Comparison of ENCODE assay signal across 8 cellular contexts in genomic region chr10:104268691-104269645, GRCh38. TPM values are rescaled to one million over a fixed set of nuclear protein-coding genes. Genes with fewer than 3 reads are reported as not detected.
DNase-seq lines count a peak whose midpoint lies in the region; ATAC-seq and TF ChIP-seq lines count a peak whose summit lies in the region.

GSTO2 (plus strand) TSS chr10:104269184; CDS start chr10:104274916, 5,732 bp downstream.

- peak within 1 kb of the TSS; percentile 84 to 94 (median 90) for H3K27ac ChIP-seq in esophagus muscularis mucosa (replicated peaks in 1 of 4)
- H3K27ac ChIP-seq in muscle layer of duodenum (ENCODE audit: low read length) = peak within 1 kb of the TSS; percentile 95

- peak within 1 kb of the TSS; percentile 86 to 88 for H3K4me3 Mint-ChIP-seq in activated T-cell treated with anti-CD3 and anti-CD28 coated beads, Interleukin-2, amount 50 U/mL, for 72 hours

- TF ChIP-seq RAD21 in Ishikawa (IDR thresholded peaks at IDR 0.05; ENCODE audit: low read depth) = no peak

- peak within 1 kb of the TSS; percentile 69 to 93 (median 84) for H3K4me3 ChIP-seq in esophagus muscularis mucosa
- H3K4me3 ChIP-seq in muscle layer of duodenum (ENCODE audit: low read depth in 1 of 2, low read length in 2 of 2) = peak within 1 kb of the TSS; percentile 85 to 97

- peak; percentile 74 for TF ChIP-seq POLR2A in esophagus muscularis mucosa (IDR thresholded peaks at IDR 0.05; ENCODE audit: low read depth)

- H3K9me3 ChIP-seq in esophagus muscularis mucosa = no peaks in the 10 kb centered on the region
- no peaks in the 10 kb centered on the region for H3K9me3 ChIP-seq in muscle layer of duodenum (ENCODE audit: control insufficient read depth in 1 of 2, low read length in 2 of 2)

- no peaks in the 10 kb centered on the region for H3K27me3 Mint-ChIP-seq in activated T-cell treated with anti-CD3 and anti-CD28 coated beads, Interleukin-2, amount 50 U/mL, for 72 hours (ENCODE audit: low read depth)

- peaks cover 13 to 35% of the 10 kb centered on the region in 2 donors for H3K36me3 Mint-ChIP-seq in activated T-cell treated with anti-CD3 and anti-CD28 coated beads, Interleukin-2, amount 50 U/mL, for 72 hours (ENCODE audit: insufficient read depth in 2 of 2)

- H3K27ac Mint-ChIP-seq in activated T-cell treated with anti-CD3 and anti-CD28 coated beads, Interleukin-2, amount 50 U/mL, for 72 hours = peak within 1 kb of the TSS; percentile 93

- H3K27me3 ChIP-seq in esophagus muscularis mucosa = no peaks in the 10 kb centered on the region
- H3K27me3 ChIP-seq in muscle layer of duodenum (ENCODE audit: low read depth, low read length) = no peaks in the 10 kb centered on the region

- intact Hi-C loops in esophagus muscularis mucosa (cut with DNase I) = loop anchor here (5.0 kb wide), 1 partner anchor 147 kb away; the partner anchor contains the start of gene SFR1

- no peak for TF ChIP-seq EP300 in Ishikawa (IDR thresholded peaks at IDR 0.05; ENCODE audit: borderline replicate concordance)
- no peak for TF ChIP-seq EP300 in esophagus muscularis mucosa (IDR thresholded peaks at IDR 0.05)

- 4% methylated on average over 36 of the region's 60 CpGs for WGBS in esophagus muscularis mucosa

- no peaks in the 10 kb centered on the region for H3K9me3 Mint-ChIP-seq in activated T-cell treated with anti-CD3 and anti-CD28 coated beads, Interleukin-2, amount 50 U/mL, for 72 hours

- H3K36me3 ChIP-seq in esophagus muscularis mucosa (peaks cover 17 to 47% (median 41%) of the 10 kb centered on the region in 4 donors), muscle layer of duodenum (ENCODE audit: control insufficient read depth in 1 of 2, insufficient read depth in 2 of 2, low read length in 2 of 2) (peaks cover 20 to 43% of the 10 kb centered on the region in 2 donors)

- H3K4me1 Mint-ChIP-seq in activated T-cell treated with anti-CD3 and anti-CD28 coated beads, Interleukin-2, amount 50 U/mL, for 72 hours (ENCODE audit: low read depth) = peaks cover 43% of the 10 kb centered on the region

- peak in 1 of 3 experiments; percentile 5 for TF ChIP-seq CTCF in esophagus muscularis mucosa (IDR thresholded peaks at IDR 0.05)

- peak; percentile 99 for ATAC-seq in GM21528 (IDR thresholded peaks at IDR 0.05; ENCODE audit: low FRiP score, unreplicated experiment)
- peak; percentile 88 for ATAC-seq in activated T-cell treated with anti-CD3 and anti-CD28 coated beads, Interleukin-2, amount 50 U/mL, for 72 hours (replicated peaks in 1 of 2)

- DNase-seq in D341Med (ENCODE audit: low spot score) = peak; percentile 60
- peak; percentile 83 for DNase-seq in OCI-M2 (lab: John Stamatoyannopoulos, UW; ENCODE audit: unreplicated experiment)
- peak; percentile 98 to 99 for DNase-seq in activated T-cell treated with anti-CD3 and anti-CD28 coated beads, Interleukin-2, amount 50 U/mL, for 72 hours
- DNase-seq in esophagus muscularis mucosa (ENCODE audit: extremely low spot score) = peak; percentile 99
- DNase-seq in stimulated activated CD8-positive, alpha-beta memory T cell treated with anti-CD3 and anti-CD28 coated beads, Interleukin-7, amount 100 ng/mL, for 24 hours (ENCODE audit: low read depth) = peak; percentile 97

- H3K4me1 ChIP-seq in esophagus muscularis mucosa (peaks cover 9 to 21% (median 17%) of the 10 kb centered on the region in 4 donors), muscle layer of duodenum (ENCODE audit: control insufficient read depth in 1 of 2, insufficient read depth in 2 of 2, low read length in 2 of 2) (peaks cover 10 to 20% of the 10 kb centered on the region in 2 donors)

TF ChIP-seq in Ishikawa, 13 proteins besides CTCF, POLR2A, EP300 and RAD21:
- TF ChIP-seq REST (IDR thresholded peaks at IDR 0.05; ENCODE audit: low read depth) = no peak
- TF ChIP-seq EGR1 (IDR thresholded peaks at IDR 0.05) = no peak
- TF ChIP-seq CREB1 (IDR thresholded peaks at IDR 0.05; ENCODE audit: low read depth) = peak; percentile 91
- TF ChIP-seq YY1 (IDR thresholded peaks at IDR 0.05; ENCODE audit: low read depth) = no peak
- TF ChIP-seq CEBPB (IDR thresholded peaks at IDR 0.05) = no peak
- TF ChIP-seq TEAD4 (IDR thresholded peaks at IDR 0.05) = peak; percentile 12; the same call in 1 of the 2 replicates
- no peak for TF ChIP-seq ZBTB7A (IDR thresholded peaks at IDR 0.05; ENCODE audit: low read depth)
- TF ChIP-seq MAX (IDR thresholded peaks at IDR 0.05) = peak; percentile 53
- 0 out of 2 replicates have a peak, but pooled peaks have one; percentile 9 for TF ChIP-seq FOXM1 (IDR thresholded peaks at IDR 0.05; ENCODE audit: borderline replicate concordance, low read depth)
- TF ChIP-seq, protein P1, sequence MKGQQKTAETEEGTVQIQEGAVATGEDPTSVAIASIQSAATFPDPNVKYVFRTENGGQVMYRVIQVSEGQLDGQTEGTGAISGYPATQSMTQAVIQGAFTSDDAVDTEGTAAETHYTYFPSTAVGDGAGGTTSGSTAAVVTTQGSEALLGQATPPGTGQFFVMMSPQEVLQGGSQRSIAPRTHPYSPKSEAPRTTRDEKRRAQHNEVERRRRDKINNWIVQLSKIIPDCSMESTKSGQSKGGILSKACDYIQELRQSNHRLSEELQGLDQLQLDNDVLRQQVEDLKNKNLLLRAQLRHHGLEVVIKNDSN (IDR thresholded peaks at IDR 0.05) = peak; percentile 97
- no peak for TF ChIP-seq NFIC (IDR thresholded peaks at IDR 0.05)
- peak; percentile 85 for TF ChIP-seq TAF1 (IDR thresholded peaks at IDR 0.05; ENCODE audit: low read depth)
- TF ChIP-seq TCF12 (IDR thresholded peaks at IDR 0.05; ENCODE audit: low read depth) = 0 out of 2 replicates have a peak, but pooled peaks have one; percentile 28

RNA-seq across cellular contexts. Expression of gene GSTO2, which starts in this region (rescaled TPM):
- total RNA-seq in activated T-cell treated with anti-CD3 and anti-CD28 coated beads, Interleukin-2, amount 50 U/mL, for 72 hours = 1 to 10 TPM; 6.8 to 9.5 TPM
- total RNA-seq in esophagus muscularis mucosa = under 1 TPM; 0.42 to 0.99 (median 0.63) TPM

Comparison
In these comparisons a context has a peak if more than half of its experiments do, and no peak if none do; other contexts are left out.
1. Peak in every context shown above with its lines: DNase-seq, ATAC-seq, H3K4me3 ChIP-seq and H3K27ac ChIP-seq.
2. Peak in DNase-seq, H3K4me3 ChIP-seq and H3K27ac ChIP-seq in esophagus muscularis mucosa; RNA of the gene not detected or under 1 TPM.